8 cellular contexts compared by ENCODE assay signal in the genomic region with DNA sequence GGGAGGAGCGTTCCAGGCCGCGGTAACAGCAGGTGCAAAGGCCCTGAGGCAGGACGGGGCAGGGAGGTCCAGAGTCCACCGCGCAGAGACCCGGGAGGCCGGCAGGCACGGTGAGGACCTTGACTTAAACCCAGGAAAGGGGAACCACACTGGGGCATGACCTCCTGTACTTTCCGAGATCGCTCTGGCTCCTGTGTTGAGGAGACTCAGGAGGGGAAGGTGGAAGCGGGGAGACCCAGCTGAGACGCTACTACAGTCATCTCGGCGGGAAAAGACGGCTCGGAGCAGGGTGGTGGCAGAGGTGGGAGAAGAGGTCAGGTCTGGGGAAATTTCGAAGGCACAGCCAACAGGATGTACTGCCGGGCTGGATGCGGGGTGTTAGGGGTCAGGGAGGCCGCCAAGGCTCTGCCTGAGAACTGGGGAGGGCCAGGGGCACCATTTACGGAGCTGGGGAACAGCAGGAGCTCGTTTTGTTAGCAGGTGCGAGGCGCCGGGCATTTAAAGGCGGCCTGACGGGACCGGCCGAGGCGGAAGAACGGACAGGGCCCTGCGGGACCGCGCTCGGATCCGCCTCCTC. TPM values are rescaled to one million over a fixed set of nuclear protein-coding genes. Genes with fewer than 3 reads are reported as not detected.
DNase-seq lines count a peak whose midpoint lies in the region; ATAC-seq and TF ChIP-seq lines count a peak whose summit lies in the region.

No MANE protein-coding gene starts in this region.

- peaks cover 32% of the 10 kb centered on the region for H3K4me1 Mint-ChIP-seq in T-helper 2 cell treated with Interferon-gamma antibody and Interleukin-4, amounts not matched to agents 5 μg/mL and 100 μg/mL, for 36 hours (ENCODE audit: low read depth)
- H3K4me1 Mint-ChIP-seq in WTC11 = peaks cover 15% of the 10 kb centered on the region
- H3K4me1 Mint-ChIP-seq in stimulated activated memory B cell treated with anti-CD40 and anti-IgM and Interleukin-4, amounts not matched to agents 10 μg/mL and 1 μg/mL and 100 μg/mL, for 72 hours = peaks cover 30% of the 10 kb centered on the region

- H3K27me3 ChIP-seq in right cardiac atrium (ENCODE audit: control insufficient read depth, insufficient read depth) = no peaks in the 10 kb centered on the region

- peak; percentile 6; the same call in 1 of the 2 replicates for ATAC-seq in WTC11
- ATAC-seq in right cardiac atrium = no peak
- ATAC-seq in stimulated activated memory B cell treated with anti-CD40 and anti-IgM and Interleukin-4, amounts not matched to agents 10 μg/mL and 1 μg/mL and 100 μg/mL, for 72 hours = no peak

- H3K9me3 Mint-ChIP-seq in T-helper 2 cell treated with Interferon-gamma antibody and Interleukin-4, amounts not matched to agents 5 μg/mL and 100 μg/mL, for 36 hours = no peaks in the 10 kb centered on the region
- H3K9me3 Mint-ChIP-seq in WTC11 = no peaks in the 10 kb centered on the region
- H3K9me3 Mint-ChIP-seq in stimulated activated memory B cell treated with anti-CD40 and anti-IgM and Interleukin-4, amounts not matched to agents 10 μg/mL and 1 μg/mL and 100 μg/mL, for 72 hours = no peaks in the 10 kb centered on the region

- peaks cover 4% of the 10 kb centered on the region for H3K4me1 ChIP-seq in right cardiac atrium (ENCODE audit: control insufficient read depth, insufficient read depth, low read length)

- H3K4me3 ChIP-seq in right cardiac atrium (ENCODE audit: low read length) = peak overlapping the region; percentile 78

- POLR2A ChIA-PET in WTC11 (lab: Charles Lee) = interaction anchor here (0.6 to 0.9 kb wide), 4 partner anchors 19 to 785 kb away, joined by 3 to 5 read pairs (median 3); a partner anchor contains a TSS

- TF ChIP-seq CTCF in WTC11 (IDR thresholded peaks at IDR 0.05) = no peak

- peaks cover 1% of the 10 kb centered on the region for H3K36me3 Mint-ChIP-seq in T-helper 2 cell treated with Interferon-gamma antibody and Interleukin-4, amounts not matched to agents 5 μg/mL and 100 μg/mL, for 36 hours (ENCODE audit: low read depth)
- H3K36me3 Mint-ChIP-seq in WTC11 = no peaks in the 10 kb centered on the region
- no peaks in the 10 kb centered on the region for H3K36me3 Mint-ChIP-seq in stimulated activated memory B cell treated with anti-CD40 and anti-IgM and Interleukin-4, amounts not matched to agents 10 μg/mL and 1 μg/mL and 100 μg/mL, for 72 hours

- H3K27ac Mint-ChIP-seq in T-helper 2 cell treated with Interferon-gamma antibody and Interleukin-4, amounts not matched to agents 5 μg/mL and 100 μg/mL, for 36 hours = peak overlapping the region; percentile 98
- peak overlapping the region; percentile 92 for H3K27ac Mint-ChIP-seq in WTC11
- peak overlapping the region; percentile 97 for H3K27ac Mint-ChIP-seq in stimulated activated memory B cell treated with anti-CD40 and anti-IgM and Interleukin-4, amounts not matched to agents 10 μg/mL and 1 μg/mL and 100 μg/mL, for 72 hours

- H3K27ac ChIP-seq in right cardiac atrium (ENCODE audit: low read length) = peak overlapping the region; percentile 74

- no peak for DNase-seq in T-helper 2 cell treated with Interferon-gamma antibody and Interleukin-4, amounts not matched to agents 5 μg/mL and 100 μg/mL, for 36 hours (ENCODE audit: low spot score)
- DNase-seq in T-helper 2 cell (no peak), WTC11 (ENCODE audit: low spot score) (no peak), right cardiac atrium (peak in 1 of 3 donors; percentile 53), GM19238 (ENCODE audit: insufficient read length, low spot score) (no peak), NCI-H226 (no peak), NCI-H2171 treated with DMSO at 0.1 percent for 48 hours (lab: John Stamatoyannopoulos, UW) (no peak)

- CTCF ChIA-PET in WTC11 (lab: Charles Lee) = interaction anchor here (0.6 to 2.5 kb wide), 11 partner anchors 11 to 445 kb away, joined by 3 to 24 read pairs (median 4); a partner anchor contains a TSS

- H3K4me3 Mint-ChIP-seq in T-helper 2 cell treated with Interferon-gamma antibody and Interleukin-4, amounts not matched to agents 5 μg/mL and 100 μg/mL, for 36 hours = peak overlapping the region; percentile 95
- H3K4me3 Mint-ChIP-seq in WTC11 = peak overlapping the region; percentile 91
- H3K4me3 Mint-ChIP-seq in stimulated activated memory B cell treated with anti-CD40 and anti-IgM and Interleukin-4, amounts not matched to agents 10 μg/mL and 1 μg/mL and 100 μg/mL, for 72 hours = peak overlapping the region; percentile 92

- intact Hi-C loops in right cardiac atrium (cut with DNase I) = no loop called here

- WGBS in right cardiac atrium = 35% methylated on average over 37 of the region's 37 CpGs

- no peaks in the 10 kb centered on the region for H3K9me3 ChIP-seq in right cardiac atrium (ENCODE audit: control insufficient read depth, low read length)

- H3K27me3 Mint-ChIP-seq in T-helper 2 cell treated with Interferon-gamma antibody and Interleukin-4, amounts not matched to agents 5 μg/mL and 100 μg/mL, for 36 hours (ENCODE audit: low read depth) = peaks cover 2% of the 10 kb centered on the region
- peaks cover 30% of the 10 kb centered on the region for H3K27me3 Mint-ChIP-seq in WTC11 (ENCODE audit: low read depth)
- H3K27me3 Mint-ChIP-seq in stimulated activated memory B cell treated with anti-CD40 and anti-IgM and Interleukin-4, amounts not matched to agents 10 μg/mL and 1 μg/mL and 100 μg/mL, for 72 hours = peaks cover 38% of the 10 kb centered on the region

TF ChIP-seq in WTC11, 78 proteins besides CTCF, POLR2A, EP300 and RAD21:
- TF ChIP-seq ESRRA (CRISPR knock-in tag; IDR thresholded peaks at IDR 0.05; ENCODE audit: borderline replicate concordance) (0 out of 2 replicates have a peak, but pooled peaks have one; percentile 52), FOXP1 (CRISPR knock-in tag; IDR thresholded peaks at IDR 0.05; ENCODE audit: borderline replicate concordance) (no peak), GTF2I (CRISPR knock-in tag; conservative IDR thresholded peaks at IDR 0.05) (peak; percentile 93)
- TF ChIP-seq, protein P1, sequence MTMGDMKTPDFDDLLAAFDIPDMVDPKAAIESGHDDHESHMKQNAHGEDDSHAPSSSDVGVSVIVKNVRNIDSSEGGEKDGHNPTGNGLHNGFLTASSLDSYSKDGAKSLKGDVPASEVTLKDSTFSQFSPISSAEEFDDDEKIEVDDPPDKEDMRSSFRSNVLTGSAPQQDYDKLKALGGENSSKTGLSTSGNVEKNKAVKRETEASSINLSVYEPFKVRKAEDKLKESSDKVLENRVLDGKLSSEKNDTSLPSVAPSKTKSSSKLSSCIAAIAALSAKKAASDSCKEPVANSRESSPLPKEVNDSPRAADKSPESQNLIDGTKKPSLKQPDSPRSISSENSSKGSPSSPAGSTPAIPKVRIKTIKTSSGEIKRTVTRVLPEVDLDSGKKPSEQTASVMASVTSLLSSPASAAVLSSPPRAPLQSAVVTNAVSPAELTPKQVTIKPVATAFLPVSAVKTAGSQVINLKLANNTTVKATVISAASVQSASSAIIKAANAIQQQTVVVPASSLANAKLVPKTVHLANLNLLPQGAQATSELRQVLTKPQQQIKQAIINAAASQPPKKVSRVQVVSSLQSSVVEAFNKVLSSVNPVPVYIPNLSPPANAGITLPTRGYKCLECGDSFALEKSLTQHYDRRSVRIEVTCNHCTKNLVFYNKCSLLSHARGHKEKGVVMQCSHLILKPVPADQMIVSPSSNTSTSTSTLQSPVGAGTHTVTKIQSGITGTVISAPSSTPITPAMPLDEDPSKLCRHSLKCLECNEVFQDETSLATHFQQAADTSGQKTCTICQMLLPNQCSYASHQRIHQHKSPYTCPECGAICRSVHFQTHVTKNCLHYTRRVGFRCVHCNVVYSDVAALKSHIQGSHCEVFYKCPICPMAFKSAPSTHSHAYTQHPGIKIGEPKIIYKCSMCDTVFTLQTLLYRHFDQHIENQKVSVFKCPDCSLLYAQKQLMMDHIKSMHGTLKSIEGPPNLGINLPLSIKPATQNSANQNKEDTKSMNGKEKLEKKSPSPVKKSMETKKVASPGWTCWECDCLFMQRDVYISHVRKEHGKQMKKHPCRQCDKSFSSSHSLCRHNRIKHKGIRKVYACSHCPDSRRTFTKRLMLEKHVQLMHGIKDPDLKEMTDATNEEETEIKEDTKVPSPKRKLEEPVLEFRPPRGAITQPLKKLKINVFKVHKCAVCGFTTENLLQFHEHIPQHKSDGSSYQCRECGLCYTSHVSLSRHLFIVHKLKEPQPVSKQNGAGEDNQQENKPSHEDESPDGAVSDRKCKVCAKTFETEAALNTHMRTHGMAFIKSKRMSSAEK (CRISPR knock-in tag; IDR thresholded peaks at IDR 0.05; ENCODE audit: borderline replicate concordance) = no peak
- TF ChIP-seq, protein P2, sequence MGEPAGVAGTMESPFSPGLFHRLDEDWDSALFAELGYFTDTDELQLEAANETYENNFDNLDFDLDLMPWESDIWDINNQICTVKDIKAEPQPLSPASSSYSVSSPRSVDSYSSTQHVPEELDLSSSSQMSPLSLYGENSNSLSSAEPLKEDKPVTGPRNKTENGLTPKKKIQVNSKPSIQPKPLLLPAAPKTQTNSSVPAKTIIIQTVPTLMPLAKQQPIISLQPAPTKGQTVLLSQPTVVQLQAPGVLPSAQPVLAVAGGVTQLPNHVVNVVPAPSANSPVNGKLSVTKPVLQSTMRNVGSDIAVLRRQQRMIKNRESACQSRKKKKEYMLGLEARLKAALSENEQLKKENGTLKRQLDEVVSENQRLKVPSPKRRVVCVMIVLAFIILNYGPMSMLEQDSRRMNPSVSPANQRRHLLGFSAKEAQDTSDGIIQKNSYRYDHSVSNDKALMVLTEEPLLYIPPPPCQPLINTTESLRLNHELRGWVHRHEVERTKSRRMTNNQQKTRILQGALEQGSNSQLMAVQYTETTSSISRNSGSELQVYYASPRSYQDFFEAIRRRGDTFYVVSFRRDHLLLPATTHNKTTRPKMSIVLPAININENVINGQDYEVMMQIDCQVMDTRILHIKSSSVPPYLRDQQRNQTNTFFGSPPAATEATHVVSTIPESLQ (CRISPR knock-in tag; IDR thresholded peaks at IDR 0.05) = no peak
- TF ChIP-seq, protein P3, sequence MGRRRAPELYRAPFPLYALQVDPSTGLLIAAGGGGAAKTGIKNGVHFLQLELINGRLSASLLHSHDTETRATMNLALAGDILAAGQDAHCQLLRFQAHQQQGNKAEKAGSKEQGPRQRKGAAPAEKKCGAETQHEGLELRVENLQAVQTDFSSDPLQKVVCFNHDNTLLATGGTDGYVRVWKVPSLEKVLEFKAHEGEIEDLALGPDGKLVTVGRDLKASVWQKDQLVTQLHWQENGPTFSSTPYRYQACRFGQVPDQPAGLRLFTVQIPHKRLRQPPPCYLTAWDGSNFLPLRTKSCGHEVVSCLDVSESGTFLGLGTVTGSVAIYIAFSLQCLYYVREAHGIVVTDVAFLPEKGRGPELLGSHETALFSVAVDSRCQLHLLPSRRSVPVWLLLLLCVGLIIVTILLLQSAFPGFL (CRISPR knock-in tag; IDR thresholded peaks at IDR 0.05; ENCODE audit: borderline replicate concordance) = 0 out of 2 replicates have a peak, but pooled peaks have one; percentile 49

RNA-seq across cellular contexts. Expression of a gene that starts 22.3 kb away (rescaled TPM):
- total RNA-seq in WTC11 (2021) = 9.7 to 15.1 TPM (median 10.8 TPM) in 3 replicates
- not detected for total RNA-seq in right cardiac atrium
- polyA plus RNA-seq in right cardiac atrium = 0.02 TPM

RNA-seq across cellular contexts. Expression of a gene that starts 39.1 kb away (rescaled TPM):
- total RNA-seq in WTC11 (2021) (18.1 to 25.2 TPM (median 20.6 TPM) in 3 replicates), right cardiac atrium (10 to 100 TPM in 2 of 4 donors, 1 to 10 TPM in 2; 8.7 to 12.1 (median 10.7) TPM)
- polyA plus RNA-seq in right cardiac atrium = 7.8 TPM

Comparison
In these comparisons a context has a peak if more than half of its experiments do, and no peak if none do; other contexts are left out.
1. RNA of a gene that starts 22.3 kb away (total RNA-seq): 9.7 to 15.1 TPM in WTC11; not detected in right cardiac atrium; every median in the first group is over 10 times any median in the second.
2. Peak in every context shown above with its lines, with median percentiles within 50 percentile points of each other: H3K27ac Mint-ChIP-seq and H3K4me3 Mint-ChIP-seq.